ENCODE assay signal across 30 cellular contexts in the genomic region with DNA sequence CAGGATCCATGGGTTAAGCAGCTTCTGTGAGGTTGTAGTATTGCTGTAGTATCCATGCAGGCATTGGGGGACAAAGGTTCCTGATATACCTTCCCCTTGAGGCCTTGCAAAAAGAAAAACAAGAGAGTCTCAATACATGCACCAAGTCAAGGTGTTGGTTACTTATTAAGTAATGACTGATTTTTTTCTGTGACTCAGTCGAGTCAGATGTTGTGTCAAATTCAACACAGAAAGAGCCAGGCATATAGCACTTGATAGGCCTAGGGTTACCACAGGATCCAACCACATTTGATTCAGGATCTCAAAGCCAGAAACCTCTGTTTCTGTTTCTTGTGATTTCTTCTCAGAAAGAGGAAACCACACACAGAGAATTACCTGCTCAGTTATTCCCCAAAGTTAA. TPM values are rescaled to one million over a fixed set of nuclear protein-coding genes. Genes with fewer than 3 reads are reported as not detected.
A peak's percentile ranks its signal among the peaks of the same experiment; 100 is the strongest.
DNase-seq lines count a peak whose midpoint lies in the region; ATAC-seq and TF ChIP-seq lines count a peak whose summit lies in the region.
"Had no signal": no experiment of that assay in that cellular context is flagged by ENCODE, and none has a peak within 500 bp of the region (broad histone marks: within the 10 kb centered on the region; RNA-seq: fewer than 3 reads in every experiment).

No MANE protein-coding gene starts in this region.

- H3K4me1 Mint-ChIP-seq in natural killer cell treated with Interleukin-12 subunit alpha and Interleukin-12 subunit beta and Interleukin-15 and Interleukin-18, amount 100 ng/mL, for 72 hours (ENCODE audit: low read depth in 2 of 2), result peaks cover 3 to 13% of the 10 kb centered on the region in 2 donors
- H3K4me1 Mint-ChIP-seq in natural killer cell, result no peaks in the 10 kb centered on the region
- H3K4me1 Mint-ChIP-seq in activated naive CD8-positive, alpha-beta T cell treated with anti-CD3 and anti-CD28 coated beads for 36 hours, result peaks cover 77% of the 10 kb centered on the region
- H3K4me1 Mint-ChIP-seq: memory B cell had no signal

- no peak for TF ChIP-seq CTCF in natural killer cell (IDR thresholded peaks at IDR 0.05)

- peaks cover 8% of the 10 kb centered on the region in 2 donors for H3K27me3 Mint-ChIP-seq in natural killer cell treated with Interleukin-12 subunit alpha and Interleukin-12 subunit beta and Interleukin-15 and Interleukin-18, amount 100 ng/mL, for 72 hours
- peaks cover 10 to 27% of the 10 kb centered on the region in 2 donors for H3K27me3 Mint-ChIP-seq in natural killer cell (ENCODE audit: low read depth in 2 of 2)
- H3K27me3 Mint-ChIP-seq in activated naive CD8-positive, alpha-beta T cell treated with anti-CD3 and anti-CD28 coated beads for 36 hours, result no peaks in the 10 kb centered on the region

- no peaks in the 10 kb centered on the region for H3K9me3 Mint-ChIP-seq in natural killer cell treated with Interleukin-12 subunit alpha and Interleukin-12 subunit beta and Interleukin-15 and Interleukin-18, amount 100 ng/mL, for 72 hours
- no peaks in the 10 kb centered on the region for H3K9me3 Mint-ChIP-seq in natural killer cell
- peaks cover 19% of the 10 kb centered on the region for H3K9me3 Mint-ChIP-seq in activated naive CD8-positive, alpha-beta T cell treated with anti-CD3 and anti-CD28 coated beads for 36 hours
- H3K9me3 Mint-ChIP-seq: activated T-helper 1 cell treated with anti-CD3 and anti-CD28 coated beads, Interleukin-12 subunit alpha, Interleukin-12 subunit beta, Interleukin-2, Interleukin-4 antibody, amounts not matched to agents 30 ng/mL and 10 ng/mL and 1 ng/mL, durations not matched to agents 14 hours and 24 hours and 36 hours; memory B cell; T-helper 1 cell treated with Interleukin-12 subunit alpha and Interleukin-12 subunit beta and Interleukin-4 antibody, amounts not matched to agents 30 μg/mL and 1 μg/mL, for 36 hours had no signal

- H3K4me3 Mint-ChIP-seq in natural killer cell treated with Interleukin-12 subunit alpha and Interleukin-12 subunit beta and Interleukin-15 and Interleukin-18, amount 100 ng/mL, for 72 hours, result no peak overlapping the region
- H3K4me3 Mint-ChIP-seq in natural killer cell, result no peak overlapping the region
- peak overlapping the region; percentile 70 for H3K4me3 Mint-ChIP-seq in activated naive CD8-positive, alpha-beta T cell treated with anti-CD3 and anti-CD28 coated beads for 36 hours
- H3K4me3 Mint-ChIP-seq: activated T-helper 1 cell treated with anti-CD3 and anti-CD28 coated beads, Interleukin-12 subunit alpha, Interleukin-12 subunit beta, Interleukin-2, Interleukin-4 antibody, amounts not matched to agents 30 ng/mL and 10 ng/mL and 1 ng/mL, durations not matched to agents 14 hours and 24 hours and 36 hours; memory B cell; T-helper 1 cell treated with Interleukin-12 subunit alpha and Interleukin-12 subunit beta and Interleukin-4 antibody, amounts not matched to agents 30 μg/mL and 1 μg/mL, for 36 hours had no signal

- peak; percentile 15 to 58 for ATAC-seq in natural killer cell treated with Interleukin-12 subunit alpha and Interleukin-12 subunit beta and Interleukin-15 and Interleukin-18, amount 100 ng/mL, for 72 hours
- no peak for ATAC-seq in natural killer cell
- ATAC-seq: left lobe of liver had no signal

- intact Hi-C loops in natural killer cell (cut with micrococcal nuclease), result no loop called here

- DNase-seq in natural killer cell treated with Interleukin-12 subunit alpha and Interleukin-12 subunit beta and Interleukin-15 and Interleukin-18, amount 100 ng/mL, for 72 hours (ENCODE audit: low spot score), result no peak
- DNase-seq in natural killer cell (no peak), kidney tubule cell (ENCODE audit: low spot score) (peak; percentile 69), AML-193 (lab: John Stamatoyannopoulos, UW) (no peak), NCI-H526 treated with DMSO at 0.1 percent for 48 hours (lab: John Stamatoyannopoulos, UW) (no peak), C1 segment of cervical spinal cord (lab: John Stamatoyannopoulos, UW) (no peak)
- no peak for DNase-seq in activated naive CD8-positive, alpha-beta T cell treated with anti-CD3 and anti-CD28 coated beads for 36 hours
- DNase-seq: activated CD4-positive, alpha-beta T cell treated with anti-CD3 and anti-CD28 coated beads for 1 hour; activated CD8-positive, alpha-beta memory T cell treated with anti-CD3 and anti-CD28 coated beads for 24 hours; activated naive CD4-positive, alpha-beta T cell treated with anti-CD3 and anti-CD28 coated beads, Interleukin-2, amount 50 U/mL, for 16 hours; DMS53; effector CD8-positive, alpha-beta T cell; erythroblast; H7; MV-4-11; NCI-H146; NCI-H2107; NCI-H345; PC-9; stimulated activated naive CD4-positive, alpha-beta T cell treated with Interleukin-2 at 50 U/mL for 16 hours had no signal

- no peaks in the 10 kb centered on the region for H3K36me3 Mint-ChIP-seq in natural killer cell treated with Interleukin-12 subunit alpha and Interleukin-12 subunit beta and Interleukin-15 and Interleukin-18, amount 100 ng/mL, for 72 hours
- H3K36me3 Mint-ChIP-seq in natural killer cell, result no peaks in the 10 kb centered on the region
- peaks cover 81% of the 10 kb centered on the region for H3K36me3 Mint-ChIP-seq in activated naive CD8-positive, alpha-beta T cell treated with anti-CD3 and anti-CD28 coated beads for 36 hours
- H3K36me3 Mint-ChIP-seq: memory B cell had no signal

- H3K27ac Mint-ChIP-seq in natural killer cell treated with Interleukin-12 subunit alpha and Interleukin-12 subunit beta and Interleukin-15 and Interleukin-18, amount 100 ng/mL, for 72 hours, result peak overlapping the region; percentile 13 to 48
- H3K27ac Mint-ChIP-seq in natural killer cell, result no peak overlapping the region
- H3K27ac Mint-ChIP-seq in activated naive CD8-positive, alpha-beta T cell treated with anti-CD3 and anti-CD28 coated beads for 36 hours, result peak overlapping the region; percentile 95
- H3K27ac Mint-ChIP-seq: activated T-helper 1 cell treated with anti-CD3 and anti-CD28 coated beads, Interleukin-12 subunit alpha, Interleukin-12 subunit beta, Interleukin-2, Interleukin-4 antibody, amounts not matched to agents 30 ng/mL and 10 ng/mL and 1 ng/mL, durations not matched to agents 14 hours and 24 hours and 36 hours; memory B cell; T-helper 1 cell treated with Interleukin-12 subunit alpha and Interleukin-12 subunit beta and Interleukin-4 antibody, amounts not matched to agents 30 μg/mL and 1 μg/mL, for 36 hours had no signal

RNA-seq across cellular contexts. Expression of a gene that starts 24.9 kb away (rescaled TPM):
- 10 to 100 TPM; 67.8 to 85.0 TPM for total RNA-seq in natural killer cell treated with Interleukin-12 subunit alpha and Interleukin-12 subunit beta and Interleukin-15 and Interleukin-18, amount 100 ng/mL, for 72 hours
- total RNA-seq in natural killer cell, result 100 to 1,000 TPM in 2 of 3 donors, 10 to 100 TPM in 1; 85.3 to 208 (median 162) TPM
- total RNA-seq in activated naive CD8-positive, alpha-beta T cell treated with anti-CD3 and anti-CD28 coated beads for 36 hours, result 100 to 1,000 TPM; 356 to 357 TPM
- total RNA-seq: cardiac muscle cell, glomerular endothelial cell, H7, LHCN-M2, smooth muscle cell had no signal

RNA-seq across cellular contexts. Expression of a gene that starts 46.1 kb away (rescaled TPM):
- 10 to 100 TPM in 1 of 2 donors, 1 to 10 TPM in 1; 8.4 to 31.5 TPM for total RNA-seq in natural killer cell treated with Interleukin-12 subunit alpha and Interleukin-12 subunit beta and Interleukin-15 and Interleukin-18, amount 100 ng/mL, for 72 hours
- total RNA-seq in natural killer cell, result 10 to 100 TPM in 1 of 3 donors, 1 to 10 TPM in 2; 1.9 to 22.7 (median 6.0) TPM
- total RNA-seq in activated naive CD8-positive, alpha-beta T cell treated with anti-CD3 and anti-CD28 coated beads for 36 hours, result 100 to 1,000 TPM; 260 to 268 TPM
- total RNA-seq: ascending aorta, cardiac muscle cell, G401, glomerular endothelial cell, LHCN-M2, PC-9, smooth muscle cell had no signal

Comparison
In these comparisons a context has a peak if more than half of its experiments do, and no peak if none do; other contexts are left out.
1. ATAC-seq: peak in natural killer cell treated with Interleukin-12 subunit alpha and Interleukin-12 subunit beta and Interleukin-15 and Interleukin-18, amount 100 ng/mL, for 72 hours (2 of 2); none in natural killer cell (0 of 3).
2. H3K27ac Mint-ChIP-seq: peak in natural killer cell treated with Interleukin-12 subunit alpha and Interleukin-12 subunit beta and Interleukin-15 and Interleukin-18, amount 100 ng/mL, for 72 hours (2 of 2) and activated naive CD8-positive, alpha-beta T cell treated with anti-CD3 and anti-CD28 coated beads for 36 hours (single experiment); none in natural killer cell (0 of 2).
3. RNA of a gene that starts 46.1 kb away (total RNA-seq): 260 to 268 TPM in activated naive CD8-positive, alpha-beta T cell treated with anti-CD3 and anti-CD28 coated beads for 36 hours; 8.4 to 31.5 TPM in natural killer cell treated with Interleukin-12 subunit alpha and Interleukin-12 subunit beta and Interleukin-15 and Interleukin-18, amount 100 ng/mL, for 72 hours and 1.9 to 22.7 TPM in natural killer cell; every median in the first group is over 4 times any median in the second.